13 cellular contexts compared by ENCODE assay signal in genomic region chr18:63186934-63187574, GRCh38.
DNase-seq lines count a peak whose midpoint lies in the region; ATAC-seq and TF ChIP-seq lines count a peak whose summit lies in the region.
"Had no signal": no experiment of that assay in that cellular context is flagged by ENCODE, and none has a peak within 500 bp of the region (broad histone marks: within the 10 kb centered on the region; RNA-seq: fewer than 3 reads in every experiment).

No MANE protein-coding gene starts in this region.

- TF ChIP-seq POLR2A in IMR-90 (IDR thresholded peaks at IDR 0.05; ENCODE audit: low read depth, low read length), result no peak

- H3K36me3 ChIP-seq in CD8-positive, alpha-beta memory T cell (ENCODE audit: insufficient read depth, low read length), result no peaks in the 10 kb centered on the region
- H3K36me3 ChIP-seq in IMR-90 (ENCODE audit: control insufficient read depth, insufficient read depth, low read length) (no peaks in the 10 kb centered on the region), parathyroid adenoma (ENCODE audit: control insufficient read depth, insufficient read depth, low read length) (no peaks in the 10 kb centered on the region)
- H3K36me3 ChIP-seq: adrenal gland had no signal

- ATAC-seq in IMR-90 (ENCODE audit: low read depth) (no peak), HG03354 (IDR thresholded peaks at IDR 0.05; ENCODE audit: poor library complexity, severe bottlenecking, unreplicated experiment) (no peak)
- no peak for ATAC-seq in activated naive CD8-positive, alpha-beta T cell treated with anti-CD3 and anti-CD28 coated beads, Interleukin-2, amount 10 ng/mL, durations not matched to agents 7 days and 5 days (ENCODE audit: low read depth)

- no peak overlapping the region for H3K4me2 ChIP-seq in IMR-90 (ENCODE audit: low read depth, low read length)
- peak overlapping the region; percentile 30 for H3K4me2 ChIP-seq in parathyroid adenoma (ENCODE audit: low read length)

- H2BK15ac ChIP-seq in IMR-90 (ENCODE audit: low read depth, low read length), result no peak overlapping the region; the same call in 2 of the 3 replicates

- no TSS peak for BruUV-seq in IMR-90 (replicated peaks; lab: Mats Ljungman, UMichigan)

- H3K27me3 ChIP-seq in CD8-positive, alpha-beta memory T cell (ENCODE audit: insufficient read depth, low read length, poor library complexity, severe bottlenecking), result no peaks in the 10 kb centered on the region
- H3K27me3 ChIP-seq in IMR-90 (ENCODE audit: control insufficient read depth, insufficient read depth, low read length), result peaks cover 18% of the 10 kb centered on the region
- no peaks in the 10 kb centered on the region for H3K27me3 ChIP-seq in parathyroid adenoma (ENCODE audit: control insufficient read depth, insufficient read depth, low read length)
- H3K27me3 ChIP-seq: adrenal gland had no signal

- no peaks in the 10 kb centered on the region for H3K27me3 Mint-ChIP-seq in CD8-positive, alpha-beta memory T cell
- H3K27me3 Mint-ChIP-seq in activated naive CD8-positive, alpha-beta T cell treated with anti-CD3 and anti-CD28 coated beads, Interleukin-2, amount 10 ng/mL, durations not matched to agents 7 days and 5 days, result no peaks in the 10 kb centered on the region
- peaks cover 10% of the 10 kb centered on the region for H3K27me3 Mint-ChIP-seq in HFFc6 (ENCODE audit: insufficient read depth)

- H4K8ac ChIP-seq in IMR-90 (ENCODE audit: low read depth in 2 of 2, low read length in 2 of 2), result no peak overlapping the region

- no CpG with 5 or more reads among the region's 3 CpGs for WGBS in IMR-90 (ENCODE audit: extremely low coverage in 2 of 2, insufficient read length in 1 of 2), 2 experiments

- no peak overlapping the region for H3K4me3 ChIP-seq in CD8-positive, alpha-beta memory T cell (ENCODE audit: low read length)
- H3K4me3 ChIP-seq in IMR-90 (ENCODE audit: insufficient read depth, low read depth, low read length), result no peak overlapping the region
- no peak overlapping the region for H3K4me3 ChIP-seq in parathyroid adenoma (ENCODE audit: low read depth, low read length)
- H3K4me3 ChIP-seq: adrenal gland had no signal

- H3K27ac Mint-ChIP-seq in CD8-positive, alpha-beta memory T cell, result peak overlapping the region; percentile 7 to 84 (median 36)
- peak overlapping the region; percentile 43 for H3K27ac Mint-ChIP-seq in activated naive CD8-positive, alpha-beta T cell treated with anti-CD3 and anti-CD28 coated beads, Interleukin-2, amount 10 ng/mL, durations not matched to agents 7 days and 5 days
- no peak overlapping the region for H3K27ac Mint-ChIP-seq in HFFc6

- intact Hi-C loops in IMR-90 (cut with micrococcal nuclease), result no loop called here

- in situ Hi-C loops in IMR-90 (cut with MboI; ENCODE audit: low sequenced_read_pairs), result no loop called here

- TF ChIP-seq CTCF in IMR-90 (conservative IDR thresholded peaks at IDR 0.05; ENCODE audit: low read depth, low read length), result no peak
- no peak for TF ChIP-seq CTCF in parathyroid adenoma (IDR thresholded peaks at IDR 0.05)
- no peak for TF ChIP-seq CTCF in HFFc6 (IDR thresholded peaks at IDR 0.05)

- H4K91ac ChIP-seq in IMR-90 (ENCODE audit: insufficient read depth, low read depth, low read length), result no peak overlapping the region; the same call in 1 of the 2 replicates

- H3K18ac ChIP-seq in IMR-90 (ENCODE audit: low read depth, low read length), result no peak overlapping the region

- no peak overlapping the region for H3K23ac ChIP-seq in IMR-90 (ENCODE audit: low read depth, low read length)

- no peak overlapping the region; the same call in 1 of the 2 replicates for H2BK20ac ChIP-seq in IMR-90 (ENCODE audit: low read depth, low read length)

- H3K9ac ChIP-seq in IMR-90 (ENCODE audit: low read depth, low read length) (no peak overlapping the region), parathyroid adenoma (no peak overlapping the region)

- CTCF ChIA-PET in CD8-positive, alpha-beta memory T cell (lab: Charles Lee), result interaction anchor here (1.2 to 1.8 kb wide), 4 partner anchors 10 to 32 kb away, joined by 3 to 6 read pairs (median 4); no protein-coding TSS in a partner anchor
- CTCF ChIA-PET in IMR-90 (lab: Yijun Ruan, JAX), result interaction anchor here (1.3 kb wide), 1 partner anchor 38 kb away, joined by 3 read pairs; no protein-coding TSS in a partner anchor

- H3K79me2 ChIP-seq in parathyroid adenoma, result peaks cover 5% of the 10 kb centered on the region

- H2BK5ac ChIP-seq in IMR-90 (ENCODE audit: low read depth, low read length, poor library complexity, severe bottlenecking), result no peak overlapping the region

- H4K5ac ChIP-seq in IMR-90 (ENCODE audit: low read depth, low read length), result no peak overlapping the region

- DNase-seq in CD8-positive, alpha-beta memory T cell, result no peak
- DNase-seq in IMR-90, result no peak
- DNase-seq in activated naive CD8-positive, alpha-beta T cell treated with anti-CD3 and anti-CD28 coated beads, Interleukin-2, amount 10 ng/mL, durations not matched to agents 7 days and 5 days, result no peak
- DNase-seq in NCI-H2029 (lab: John Stamatoyannopoulos, UW), result no peak
- no peak for DNase-seq in HFFc6
- DNase-seq: activated CD4-positive, CD25-positive, alpha-beta regulatory T cell; adrenal gland; DMS153; effector memory CD4-positive, alpha-beta T cell; hippocampal formation; mesendoderm had no signal

- POLR2A ChIA-PET in CD8-positive, alpha-beta memory T cell (lab: Charles Lee), result interaction anchor here (4.3 kb wide), 1 partner anchor 10 kb away, joined by 13 read pairs; no protein-coding TSS in a partner anchor
- POLR2A ChIA-PET in IMR-90 (lab: Charles Lee; ENCODE audit: unreplicated experiment), result no interaction called here
- POLR2A ChIA-PET in activated naive CD8-positive, alpha-beta T cell treated with anti-CD3 and anti-CD28 coated beads, Interleukin-2, amount 10 ng/mL, durations not matched to agents 7 days and 5 days (lab: Charles Lee), result no interaction called here

- H3K4me1 ChIP-seq in CD8-positive, alpha-beta memory T cell (ENCODE audit: insufficient read depth, low read length), result peaks cover 44% of the 10 kb centered on the region
- H3K4me1 ChIP-seq in IMR-90 (ENCODE audit: control insufficient read depth, insufficient read depth, low read length), result no peaks in the 10 kb centered on the region; the same call in 1 of the 2 replicates
- peaks cover 10% of the 10 kb centered on the region for H3K4me1 ChIP-seq in parathyroid adenoma
- H3K4me1 ChIP-seq: adrenal gland had no signal

- no peak overlapping the region for H3K56ac ChIP-seq in IMR-90 (ENCODE audit: extremely low read depth, insufficient read depth, low read length)

- no peak overlapping the region; the same call in 1 of the 2 replicates for H2AK5ac ChIP-seq in IMR-90 (ENCODE audit: low read depth, low read length)

- H2AFZ ChIP-seq in IMR-90 (replicated peaks; ENCODE audit: low read length, poor library complexity) (no peak overlapping the region), parathyroid adenoma (peak overlapping the region; percentile 65)

- no peaks in the 10 kb centered on the region for H3K9me3 ChIP-seq in CD8-positive, alpha-beta memory T cell (ENCODE audit: low read length)
- H3K9me3 ChIP-seq in IMR-90 (ENCODE audit: control insufficient read depth, insufficient read depth, low read length) (no peaks in the 10 kb centered on the region), parathyroid adenoma (ENCODE audit: control insufficient read depth, low read length) (no peaks in the 10 kb centered on the region)
- H3K9me3 ChIP-seq: adrenal gland had no signal

- H3K14ac ChIP-seq in IMR-90 (replicated peaks; ENCODE audit: low read depth, low read length), result 0 out of 2 replicates have a peak overlapping the region, but pooled peaks have one; percentile 29

- TF ChIP-seq RAD21 in IMR-90 (IDR thresholded peaks at IDR 0.05; ENCODE audit: low read length), result no peak

- no peak overlapping the region for H2AK9ac ChIP-seq in IMR-90 (replicated peaks; ENCODE audit: low read depth, low read length, poor library complexity)

- no peak overlapping the region for H2BK120ac ChIP-seq in IMR-90 (ENCODE audit: low read depth, low read length)

- H3K36me3 Mint-ChIP-seq in CD8-positive, alpha-beta memory T cell, result peaks cover 0 to 8% (median 6%) of the 10 kb centered on the region in 3 donors
- peaks cover 38% of the 10 kb centered on the region for H3K36me3 Mint-ChIP-seq in activated naive CD8-positive, alpha-beta T cell treated with anti-CD3 and anti-CD28 coated beads, Interleukin-2, amount 10 ng/mL, durations not matched to agents 7 days and 5 days
- H3K36me3 Mint-ChIP-seq in HFFc6 (ENCODE audit: low read depth), result no peaks in the 10 kb centered on the region

- H3K9me3 Mint-ChIP-seq in CD8-positive, alpha-beta memory T cell, result no peaks in the 10 kb centered on the region
- no peaks in the 10 kb centered on the region for H3K9me3 Mint-ChIP-seq in activated naive CD8-positive, alpha-beta T cell treated with anti-CD3 and anti-CD28 coated beads, Interleukin-2, amount 10 ng/mL, durations not matched to agents 7 days and 5 days
- H3K9me3 Mint-ChIP-seq in HFFc6, result no peaks in the 10 kb centered on the region

- H3K79me1 ChIP-seq in IMR-90 (ENCODE audit: low read depth in 1 of 2, low read length in 2 of 2), result no peaks in the 10 kb centered on the region

- no peaks in the 10 kb centered on the region; the same call in 1 of the 2 replicates for H3K9me1 ChIP-seq in IMR-90 (ENCODE audit: insufficient read depth, low read length)

- H3K27ac ChIP-seq in CD8-positive, alpha-beta memory T cell (ENCODE audit: low read depth, low read length), result no peak overlapping the region
- H3K27ac ChIP-seq in IMR-90 (ENCODE audit: insufficient read depth, low read length) (no peak overlapping the region), parathyroid adenoma (no peak overlapping the region)
- H3K27ac ChIP-seq: adrenal gland had no signal

- dilution Hi-C loops in IMR-90 (cut with HindIII; ENCODE audit: low sequenced_read_pairs, unreplicated experiment), result no loop called here

- H3K4me1 Mint-ChIP-seq in CD8-positive, alpha-beta memory T cell, result peaks cover 48 to 85% (median 80%) of the 10 kb centered on the region in 3 donors
- peaks cover 56% of the 10 kb centered on the region for H3K4me1 Mint-ChIP-seq in activated naive CD8-positive, alpha-beta T cell treated with anti-CD3 and anti-CD28 coated beads, Interleukin-2, amount 10 ng/mL, durations not matched to agents 7 days and 5 days
- no peaks in the 10 kb centered on the region for H3K4me1 Mint-ChIP-seq in HFFc6 (ENCODE audit: low read depth)

- no peaks in the 10 kb centered on the region for H4K20me1 ChIP-seq in IMR-90 (ENCODE audit: insufficient read depth, low read length)

- peak overlapping the region in 1 of 7 donors; percentile 20 for H3K4me3 Mint-ChIP-seq in CD8-positive, alpha-beta memory T cell
- H3K4me3 Mint-ChIP-seq in activated naive CD8-positive, alpha-beta T cell treated with anti-CD3 and anti-CD28 coated beads, Interleukin-2, amount 10 ng/mL, durations not matched to agents 7 days and 5 days, result peak overlapping the region; percentile 22
- no peak overlapping the region for H3K4me3 Mint-ChIP-seq in HFFc6

- H3K4ac ChIP-seq in IMR-90 (ENCODE audit: low read depth, low read length), result no peak overlapping the region

TF ChIP-seq in IMR-90, 13 proteins besides CTCF, POLR2A, EP300 and RAD21 (continues in another document):
- no peak for TF ChIP-seq MAZ (IDR thresholded peaks at IDR 0.05; ENCODE audit: borderline replicate concordance, low read depth, low read length)
